Comparison of ENCODE assay signal across 8 cellular contexts in genomic region chr10:73357821-73358220, GRCh38. TPM values are rescaled to one million over a fixed set of nuclear protein-coding genes. Genes with fewer than 3 reads are reported as not detected.
DNase-seq lines count a peak whose midpoint lies in the region; ATAC-seq and TF ChIP-seq lines count a peak whose summit lies in the region.

No MANE protein-coding gene starts in this region.

- no peak overlapping the region for H2BK15ac ChIP-seq in IMR-90 (ENCODE audit: low read depth, low read length)

- peak overlapping the region; percentile 96 for H3K4me2 ChIP-seq in IMR-90 (ENCODE audit: low read depth, low read length)

- H3K9me3 ChIP-seq in IMR-90 (ENCODE audit: control insufficient read depth, insufficient read depth, low read length) (no peaks in the 10 kb centered on the region), mucosa of stomach (ENCODE audit: control insufficient read depth, low read length) (no peaks in the 10 kb centered on the region)

- dilution Hi-C loops in IMR-90 (cut with HindIII; ENCODE audit: low sequenced_read_pairs, unreplicated experiment) = no loop called here

- H3K4me1 Mint-ChIP-seq in central memory CD8-positive, alpha-beta T cell = peaks cover 14% of the 10 kb centered on the region

- no peak overlapping the region for H4K91ac ChIP-seq in IMR-90 (ENCODE audit: insufficient read depth, low read depth, low read length)

- peak overlapping the region; percentile 99 for H2AFZ ChIP-seq in IMR-90 (replicated peaks; ENCODE audit: low read length, poor library complexity)

- peak overlapping the region; percentile 60 for H4K5ac ChIP-seq in IMR-90 (ENCODE audit: low read depth, low read length)

- H3K27me3 ChIP-seq in IMR-90 (ENCODE audit: control insufficient read depth, insufficient read depth, low read length) (peaks cover 18% of the 10 kb centered on the region; the same call in 1 of the 2 replicates), mucosa of stomach (ENCODE audit: control insufficient read depth, insufficient read depth, low read length) (no peaks in the 10 kb centered on the region)

- H3K4me3 ChIP-seq in IMR-90 (ENCODE audit: insufficient read depth, low read depth, low read length) = peak overlapping the region; percentile 71
- H3K4me3 ChIP-seq in mucosa of stomach (ENCODE audit: low read length) = peak overlapping the region; percentile 76

- peak overlapping the region; percentile 98 for H3K27ac Mint-ChIP-seq in central memory CD8-positive, alpha-beta T cell (ENCODE audit: low read depth)

- H3K36me3 Mint-ChIP-seq in central memory CD8-positive, alpha-beta T cell (ENCODE audit: insufficient read depth) = peaks cover 9% of the 10 kb centered on the region

- H3K27me3 Mint-ChIP-seq in central memory CD8-positive, alpha-beta T cell = no peaks in the 10 kb centered on the region

- ATAC-seq in IMR-90 (ENCODE audit: low read depth) (no peak), HG03521 (IDR thresholded peaks at IDR 0.05; ENCODE audit: unreplicated experiment) (no peak)
- no peak for ATAC-seq in central memory CD8-positive, alpha-beta T cell (replicated peaks; ENCODE audit: extremely low read depth, poor library complexity, severe bottlenecking)

- no peak overlapping the region for H2BK120ac ChIP-seq in IMR-90 (ENCODE audit: low read depth, low read length)

- no peaks in the 10 kb centered on the region for H3K79me1 ChIP-seq in IMR-90 (ENCODE audit: low read depth in 1 of 2, low read length in 2 of 2)

- peak overlapping the region; percentile 80 for H2AK9ac ChIP-seq in IMR-90 (replicated peaks; ENCODE audit: low read depth, low read length, poor library complexity)

- H3K56ac ChIP-seq in IMR-90 (ENCODE audit: extremely low read depth, insufficient read depth, low read length) = no peak overlapping the region; the same call in 1 of the 2 replicates

- peak overlapping the region; percentile 61; the same call in 1 of the 2 replicates for H3K23ac ChIP-seq in IMR-90 (ENCODE audit: low read depth, low read length)

- no peak overlapping the region for H2AK5ac ChIP-seq in IMR-90 (ENCODE audit: low read depth, low read length)

- 65% methylated on average over 4 of the region's 5 CpGs; no CpG with 5 or more reads in 1 of the 2 experiments for WGBS in IMR-90 (ENCODE audit: extremely low coverage in 2 of 2, insufficient read length in 1 of 2), 2 experiments

- H3K4me3 Mint-ChIP-seq in central memory CD8-positive, alpha-beta T cell = peak overlapping the region; percentile 89

- intact Hi-C loops in IMR-90 (cut with micrococcal nuclease) = no loop called here

- peak overlapping the region; percentile 84 to 86 for H4K8ac ChIP-seq in IMR-90 (ENCODE audit: low read depth in 2 of 2, low read length in 2 of 2)

- POLR2A ChIA-PET in IMR-90 (lab: Charles Lee; ENCODE audit: unreplicated experiment) = no interaction called here

- no peaks in the 10 kb centered on the region for H3K9me1 ChIP-seq in IMR-90 (ENCODE audit: insufficient read depth, low read length)

- peak overlapping the region; percentile 56 for H3K4ac ChIP-seq in IMR-90 (ENCODE audit: low read depth, low read length)

- H3K27ac ChIP-seq in 22Rv1 (peak overlapping the region; percentile 68), IMR-90 (ENCODE audit: insufficient read depth, low read length) (no peak overlapping the region; the same call in 1 of the 2 replicates)

- in situ Hi-C loops in IMR-90 (cut with MboI; ENCODE audit: low sequenced_read_pairs) = no loop called here

- no peak overlapping the region for H2BK20ac ChIP-seq in IMR-90 (ENCODE audit: low read depth, low read length)

- no peak overlapping the region for H3K18ac ChIP-seq in IMR-90 (ENCODE audit: low read depth, low read length)

- no peak for TF ChIP-seq POLR2A in IMR-90 (IDR thresholded peaks at IDR 0.05; ENCODE audit: low read depth, low read length)

- H3K4me1 ChIP-seq in IMR-90 (ENCODE audit: control insufficient read depth, insufficient read depth, low read length) = no peaks in the 10 kb centered on the region
- no peaks in the 10 kb centered on the region for H3K4me1 ChIP-seq in mucosa of stomach (ENCODE audit: control insufficient read depth, insufficient read depth, low read length)

- H3K9me3 Mint-ChIP-seq in central memory CD8-positive, alpha-beta T cell = no peaks in the 10 kb centered on the region

- H4K20me1 ChIP-seq in IMR-90 (ENCODE audit: insufficient read depth, low read length) = no peaks in the 10 kb centered on the region

- CTCF ChIA-PET in IMR-90 (lab: Yijun Ruan, JAX) = no interaction called here

- H3K9ac ChIP-seq in IMR-90 (ENCODE audit: low read depth, low read length) = peak overlapping the region; percentile 91
- peak overlapping the region; percentile 83 for H3K9ac ChIP-seq in mucosa of stomach (ENCODE audit: low read length)

- H3K36me3 ChIP-seq in IMR-90 (ENCODE audit: control insufficient read depth, insufficient read depth, low read length) (no peaks in the 10 kb centered on the region), mucosa of stomach (ENCODE audit: control insufficient read depth, insufficient read depth, low read length) (no peaks in the 10 kb centered on the region)

- peak overlapping the region; percentile 87 for H3K14ac ChIP-seq in IMR-90 (replicated peaks; ENCODE audit: low read depth, low read length)

- DNase-seq in IMR-90 (no peak), HPDE6-E6E7 (ENCODE audit: extremely low spot score) (no peak), GDM1 (lab: John Stamatoyannopoulos, UW) (no peak)
- no peak for DNase-seq in central memory CD8-positive, alpha-beta T cell (ENCODE audit: low spot score in 2 of 2)
- DNase-seq in stimulated activated CD4-positive, alpha-beta T cell treated with anti-CD3 and anti-CD28 coated beads, Interleukin-4, amount 100 ng/mL, for 4 hours = no peak

- TF ChIP-seq CTCF in 22Rv1 (IDR thresholded peaks at IDR 0.05) = no peak
- TF ChIP-seq CTCF in IMR-90 (conservative IDR thresholded peaks at IDR 0.05; ENCODE audit: low read depth, low read length) = no peak

- no peak overlapping the region for H2BK5ac ChIP-seq in IMR-90 (ENCODE audit: low read depth, low read length, poor library complexity, severe bottlenecking)

- BruUV-seq in IMR-90 (replicated peaks; lab: Mats Ljungman, UMichigan) = no TSS peak

- TF ChIP-seq RAD21 in IMR-90 (IDR thresholded peaks at IDR 0.05; ENCODE audit: low read length) = no peak

TF ChIP-seq in IMR-90, 13 proteins besides CTCF, POLR2A, EP300 and RAD21:
- TF ChIP-seq ELK1 (IDR thresholded peaks at IDR 0.05; ENCODE audit: borderline replicate concordance, low read depth, low read length) (no peak), NFE2L2 (IDR thresholded peaks at IDR 0.05; ENCODE audit: low read depth, low read length) (no peak), MAFK (IDR thresholded peaks at IDR 0.05; ENCODE audit: low read depth, low read length) (no peak), MXI1 (IDR thresholded peaks at IDR 0.05; ENCODE audit: borderline replicate concordance, low read depth, low read length) (no peak), RCOR1 (IDR thresholded peaks at IDR 0.05; ENCODE audit: insufficient replicate concordance, low read length) (no peak), FOS (IDR thresholded peaks at IDR 0.05; ENCODE audit: low read depth, low read length) (no peak), MAZ (IDR thresholded peaks at IDR 0.05; ENCODE audit: borderline replicate concordance, low read depth, low read length) (no peak), SMC3 (IDR thresholded peaks at IDR 0.05; ENCODE audit: low read depth, low read length) (no peak), CHD1 (IDR thresholded peaks at IDR 0.05; ENCODE audit: low read depth, low read length) (no peak), USF2 (IDR thresholded peaks at IDR 0.05; ENCODE audit: low read depth, low read length) (no peak), CEBPB (IDR thresholded peaks at IDR 0.05; ENCODE audit: low read depth, low read length) (no peak), RFX5 (IDR thresholded peaks at IDR 0.05; ENCODE audit: low read depth, low read length) (no peak), BHLHE40 (IDR thresholded peaks at IDR 0.05; ENCODE audit: low read depth, low read length) (no peak)

RNA-seq across cellular contexts. Expression of gene CFAP70, which starts 0.8 kb away (rescaled TPM):
- total RNA-seq in IMR-90 (2012; rRNA removed) = 0.18 and 0.28 TPM in 2 replicates
- polyA plus RNA-seq in IMR-90 (2012; rRNA removed) = 0.13 and 0.15 TPM in 2 replicates
- polyA plus RNA-seq in IMR-90 (2012; cell fraction: cytosol; rRNA removed) = 0.01 and 0.04 TPM in 2 replicates
- 0.33 and 3.6 TPM in 2 replicates for polyA plus RNA-seq in IMR-90 (2012; cell fraction: nucleus; rRNA removed; ENCODE audit: low replicate concordance)

RNA-seq across cellular contexts. Expression of gene ANXA7, which starts 56.0 kb away (rescaled TPM):
- total RNA-seq in IMR-90 (2012; rRNA removed) = 102 and 120 TPM in 2 replicates
- polyA plus RNA-seq in IMR-90 (2012; rRNA removed) = 77.2 and 77.4 TPM in 2 replicates
- polyA plus RNA-seq in IMR-90 (2012; cell fraction: cytosol; rRNA removed) = 29.6 and 35.2 TPM in 2 replicates
- 24.3 and 30.7 TPM in 2 replicates for polyA plus RNA-seq in IMR-90 (2012; cell fraction: nucleus; rRNA removed; ENCODE audit: low replicate concordance)
